In the genomic region with DNA sequence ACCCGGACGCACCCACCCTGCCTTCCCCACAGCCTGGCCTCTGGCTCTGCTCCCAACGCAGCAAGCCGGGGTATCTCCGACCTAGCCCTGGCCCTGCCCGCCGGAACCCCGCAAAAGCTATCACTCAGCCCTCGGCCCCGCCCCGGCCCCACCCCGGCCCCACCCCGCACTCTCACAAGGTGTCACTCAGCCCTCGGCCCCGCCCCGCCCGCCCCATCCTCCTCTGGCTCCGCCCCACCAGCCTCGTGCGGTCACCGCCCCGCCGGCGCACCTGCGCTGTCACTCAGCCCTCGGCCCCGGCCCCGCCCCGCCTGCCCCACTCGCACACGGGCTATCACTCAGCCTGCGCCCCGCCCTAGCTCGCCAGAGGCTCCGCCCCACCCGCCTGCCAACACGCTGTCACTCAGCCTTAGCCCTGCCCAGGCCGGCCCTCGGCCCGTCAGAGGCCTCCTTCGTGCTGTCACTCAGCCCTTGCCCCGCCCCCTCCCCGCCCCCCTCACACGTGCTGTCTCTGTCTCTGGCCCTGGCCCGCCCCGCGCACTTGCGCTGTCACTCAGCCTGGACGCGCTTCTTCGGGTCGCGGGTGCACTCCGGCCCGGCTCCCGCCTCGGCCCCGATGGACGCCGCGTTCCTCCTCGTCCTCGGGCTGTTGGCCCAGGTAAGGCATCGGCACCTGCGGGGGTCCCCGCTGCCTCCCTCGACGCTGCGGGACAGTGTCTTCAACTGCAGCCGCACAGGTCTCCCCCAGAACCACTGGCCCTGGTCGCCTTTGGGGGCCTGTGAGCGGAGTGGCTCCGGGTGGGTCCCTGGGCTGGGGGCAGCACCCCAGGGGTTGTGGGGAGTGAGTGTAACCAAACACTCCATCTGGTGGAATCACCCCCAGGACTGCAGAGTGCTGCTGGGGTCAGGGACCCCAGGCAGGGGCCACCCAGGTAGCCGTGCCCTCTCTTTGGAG, we compare ENCODE assay signal across 1 cellular context.
TF ChIP-seq lines count a peak whose summit lies in the region.

A gene with protein sequence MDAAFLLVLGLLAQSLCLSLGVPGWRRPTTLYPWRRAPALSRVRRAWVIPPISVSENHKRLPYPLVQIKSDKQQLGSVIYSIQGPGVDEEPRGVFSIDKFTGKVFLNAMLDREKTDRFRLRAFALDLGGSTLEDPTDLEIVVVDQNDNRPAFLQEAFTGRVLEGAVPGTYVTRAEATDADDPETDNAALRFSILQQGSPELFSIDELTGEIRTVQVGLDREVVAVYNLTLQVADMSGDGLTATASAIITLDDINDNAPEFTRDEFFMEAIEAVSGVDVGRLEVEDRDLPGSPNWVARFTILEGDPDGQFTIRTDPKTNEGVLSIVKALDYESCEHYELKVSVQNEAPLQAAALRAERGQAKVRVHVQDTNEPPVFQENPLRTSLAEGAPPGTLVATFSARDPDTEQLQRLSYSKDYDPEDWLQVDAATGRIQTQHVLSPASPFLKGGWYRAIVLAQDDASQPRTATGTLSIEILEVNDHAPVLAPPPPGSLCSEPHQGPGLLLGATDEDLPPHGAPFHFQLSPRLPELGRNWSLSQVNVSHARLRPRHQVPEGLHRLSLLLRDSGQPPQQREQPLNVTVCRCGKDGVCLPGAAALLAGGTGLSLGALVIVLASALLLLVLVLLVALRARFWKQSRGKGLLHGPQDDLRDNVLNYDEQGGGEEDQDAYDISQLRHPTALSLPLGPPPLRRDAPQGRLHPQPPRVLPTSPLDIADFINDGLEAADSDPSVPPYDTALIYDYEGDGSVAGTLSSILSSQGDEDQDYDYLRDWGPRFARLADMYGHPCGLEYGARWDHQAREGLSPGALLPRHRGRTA (plus strand): TSS at position 533 of the 955 bp plus-strand sequence. CDS start 84 bp downstream, at position 617.

TF ChIP-seq in K562, 482 proteins besides CTCF, POLR2A, EP300 and RAD21 (continued from another document and continues in another):
- TF ChIP-seq, protein P1, sequence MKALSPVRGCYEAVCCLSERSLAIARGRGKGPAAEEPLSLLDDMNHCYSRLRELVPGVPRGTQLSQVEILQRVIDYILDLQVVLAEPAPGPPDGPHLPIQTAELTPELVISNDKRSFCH (CRISPR knock-in tag; IDR thresholded peaks at IDR 0.05): no peak
- TF ChIP-seq, protein P1 (tag; IDR thresholded peaks at IDR 0.05): no peak
- TF ChIP-seq NRF1 (conservative IDR thresholded peaks at IDR 0.05 in 1 of 2, IDR thresholded peaks at IDR 0.05 in 1 of 2) (peak; percentile 81 to 83), CC2D1A (IDR thresholded peaks at IDR 0.05) (no peak), HMGN3 (IDR thresholded peaks at IDR 0.05; ENCODE audit: borderline replicate concordance, extremely low read depth, insufficient read length, low read depth, low read length) (peak; percentile 36), PML (IDR thresholded peaks at IDR 0.05; ENCODE audit: low read length) (no peak), KDM4B (IDR thresholded peaks at IDR 0.05; ENCODE audit: borderline replicate concordance in 2 of 2, low read depth in 1 of 2) (no peak), CAMTA2 (CRISPR knock-in tag; conservative IDR thresholded peaks at IDR 0.05) (no peak), ZNF3 (CRISPR knock-in tag; IDR thresholded peaks at IDR 0.05) (no peak), ZNF274 (IDR thresholded peaks at IDR 0.05; ENCODE audit: borderline replicate concordance, low read depth, low read length) (no peak), SP1 (CRISPR knock-in tag; IDR thresholded peaks at IDR 0.05) (peak; percentile 85), HNRNPL (IDR thresholded peaks at IDR 0.05; ENCODE audit: low read depth, low read length) (no peak), CXXC5 (CRISPR knock-in tag; IDR thresholded peaks at IDR 0.05) (peak; percentile 43; the same call in 1 of the 2 replicates), ZNF780A (CRISPR knock-in tag; IDR thresholded peaks at IDR 0.05) (no peak), HCFC1 (IDR thresholded peaks at IDR 0.05; ENCODE audit: low read depth, low read length) (no peak), BRD9 (IDR thresholded peaks at IDR 0.05; ENCODE audit: low read depth, partially characterized antibody) (no peak), PCBP1 (IDR thresholded peaks at IDR 0.05; ENCODE audit: low read depth, low read length, poor library complexity, severe bottlenecking) (peak; percentile 67), GATAD2A (IDR thresholded peaks at IDR 0.05) (no peak), ZNF583 (CRISPR knock-in tag; IDR thresholded peaks at IDR 0.05) (no peak), ELF1 (tag; IDR thresholded peaks at IDR 0.05) (no peak), SMARCE1 (IDR thresholded peaks at IDR 0.05) (no peak), FOXK2 (conservative IDR thresholded peaks at IDR 0.05 in 1 of 2, IDR thresholded peaks at IDR 0.05 in 1 of 2; ENCODE audit: low read depth in 2 of 2) (0 out of 4 replicates have a peak, but pooled peaks of 1 of the 2 experiments have one; percentile 23), ZFPM2 (CRISPR knock-in tag; IDR thresholded peaks at IDR 0.05) (no peak), ZNF507 (tag; conservative IDR thresholded peaks at IDR 0.05) (no peak), ZNF224 (CRISPR knock-in tag; IDR thresholded peaks at IDR 0.05) (no peak), POLR3A (IDR thresholded peaks at IDR 0.05; ENCODE audit: borderline replicate concordance, extremely low read depth, insufficient read depth, insufficient read length) (no peak), CREB1 (IDR thresholded peaks at IDR 0.05) (peak; percentile 12; the same call in 1 of the 2 replicates), CREB1 (CRISPR knock-in tag; IDR thresholded peaks at IDR 0.05) (peak; percentile 47; the same call in 1 of the 2 replicates)
- TF ChIP-seq, protein P2, sequence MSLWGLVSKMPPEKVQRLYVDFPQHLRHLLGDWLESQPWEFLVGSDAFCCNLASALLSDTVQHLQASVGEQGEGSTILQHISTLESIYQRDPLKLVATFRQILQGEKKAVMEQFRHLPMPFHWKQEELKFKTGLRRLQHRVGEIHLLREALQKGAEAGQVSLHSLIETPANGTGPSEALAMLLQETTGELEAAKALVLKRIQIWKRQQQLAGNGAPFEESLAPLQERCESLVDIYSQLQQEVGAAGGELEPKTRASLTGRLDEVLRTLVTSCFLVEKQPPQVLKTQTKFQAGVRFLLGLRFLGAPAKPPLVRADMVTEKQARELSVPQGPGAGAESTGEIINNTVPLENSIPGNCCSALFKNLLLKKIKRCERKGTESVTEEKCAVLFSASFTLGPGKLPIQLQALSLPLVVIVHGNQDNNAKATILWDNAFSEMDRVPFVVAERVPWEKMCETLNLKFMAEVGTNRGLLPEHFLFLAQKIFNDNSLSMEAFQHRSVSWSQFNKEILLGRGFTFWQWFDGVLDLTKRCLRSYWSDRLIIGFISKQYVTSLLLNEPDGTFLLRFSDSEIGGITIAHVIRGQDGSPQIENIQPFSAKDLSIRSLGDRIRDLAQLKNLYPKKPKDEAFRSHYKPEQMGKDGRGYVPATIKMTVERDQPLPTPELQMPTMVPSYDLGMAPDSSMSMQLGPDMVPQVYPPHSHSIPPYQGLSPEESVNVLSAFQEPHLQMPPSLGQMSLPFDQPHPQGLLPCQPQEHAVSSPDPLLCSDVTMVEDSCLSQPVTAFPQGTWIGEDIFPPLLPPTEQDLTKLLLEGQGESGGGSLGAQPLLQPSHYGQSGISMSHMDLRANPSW (CRISPR knock-in tag; IDR thresholded peaks at IDR 0.05): no peak
- TF ChIP-seq, protein P3, sequence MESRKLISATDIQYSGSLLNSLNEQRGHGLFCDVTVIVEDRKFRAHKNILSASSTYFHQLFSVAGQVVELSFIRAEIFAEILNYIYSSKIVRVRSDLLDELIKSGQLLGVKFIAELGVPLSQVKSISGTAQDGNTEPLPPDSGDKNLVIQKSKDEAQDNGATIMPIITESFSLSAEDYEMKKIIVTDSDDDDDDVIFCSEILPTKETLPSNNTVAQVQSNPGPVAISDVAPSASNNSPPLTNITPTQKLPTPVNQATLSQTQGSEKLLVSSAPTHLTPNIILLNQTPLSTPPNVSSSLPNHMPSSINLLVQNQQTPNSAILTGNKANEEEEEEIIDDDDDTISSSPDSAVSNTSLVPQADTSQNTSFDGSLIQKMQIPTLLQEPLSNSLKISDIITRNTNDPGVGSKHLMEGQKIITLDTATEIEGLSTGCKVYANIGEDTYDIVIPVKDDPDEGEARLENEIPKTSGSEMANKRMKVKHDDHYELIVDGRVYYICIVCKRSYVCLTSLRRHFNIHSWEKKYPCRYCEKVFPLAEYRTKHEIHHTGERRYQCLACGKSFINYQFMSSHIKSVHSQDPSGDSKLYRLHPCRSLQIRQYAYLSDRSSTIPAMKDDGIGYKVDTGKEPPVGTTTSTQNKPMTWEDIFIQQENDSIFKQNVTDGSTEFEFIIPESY (CRISPR knock-in tag; IDR thresholded peaks at IDR 0.05): no peak
- TF ChIP-seq, protein P4, sequence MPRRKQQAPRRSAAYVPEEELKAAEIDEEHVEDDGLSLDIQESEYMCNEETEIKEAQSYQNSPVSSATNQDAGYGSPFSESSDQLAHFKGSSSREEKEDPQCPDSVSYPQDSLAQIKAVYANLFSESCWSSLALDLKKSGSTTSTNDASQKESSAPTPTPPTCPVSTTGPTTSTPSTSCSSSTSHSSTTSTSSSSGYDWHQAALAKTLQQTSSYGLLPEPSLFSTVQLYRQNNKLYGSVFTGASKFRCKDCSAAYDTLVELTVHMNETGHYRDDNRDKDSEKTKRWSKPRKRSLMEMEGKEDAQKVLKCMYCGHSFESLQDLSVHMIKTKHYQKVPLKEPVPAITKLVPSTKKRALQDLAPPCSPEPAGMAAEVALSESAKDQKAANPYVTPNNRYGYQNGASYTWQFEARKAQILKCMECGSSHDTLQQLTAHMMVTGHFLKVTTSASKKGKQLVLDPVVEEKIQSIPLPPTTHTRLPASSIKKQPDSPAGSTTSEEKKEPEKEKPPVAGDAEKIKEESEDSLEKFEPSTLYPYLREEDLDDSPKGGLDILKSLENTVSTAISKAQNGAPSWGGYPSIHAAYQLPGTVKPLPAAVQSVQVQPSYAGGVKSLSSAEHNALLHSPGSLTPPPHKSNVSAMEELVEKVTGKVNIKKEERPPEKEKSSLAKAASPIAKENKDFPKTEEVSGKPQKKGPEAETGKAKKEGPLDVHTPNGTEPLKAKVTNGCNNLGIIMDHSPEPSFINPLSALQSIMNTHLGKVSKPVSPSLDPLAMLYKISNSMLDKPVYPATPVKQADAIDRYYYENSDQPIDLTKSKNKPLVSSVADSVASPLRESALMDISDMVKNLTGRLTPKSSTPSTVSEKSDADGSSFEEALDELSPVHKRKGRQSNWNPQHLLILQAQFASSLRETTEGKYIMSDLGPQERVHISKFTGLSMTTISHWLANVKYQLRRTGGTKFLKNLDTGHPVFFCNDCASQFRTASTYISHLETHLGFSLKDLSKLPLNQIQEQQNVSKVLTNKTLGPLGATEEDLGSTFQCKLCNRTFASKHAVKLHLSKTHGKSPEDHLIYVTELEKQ (CRISPR knock-in tag; IDR thresholded peaks at IDR 0.05): no peak
- TF ChIP-seq, protein P5, sequence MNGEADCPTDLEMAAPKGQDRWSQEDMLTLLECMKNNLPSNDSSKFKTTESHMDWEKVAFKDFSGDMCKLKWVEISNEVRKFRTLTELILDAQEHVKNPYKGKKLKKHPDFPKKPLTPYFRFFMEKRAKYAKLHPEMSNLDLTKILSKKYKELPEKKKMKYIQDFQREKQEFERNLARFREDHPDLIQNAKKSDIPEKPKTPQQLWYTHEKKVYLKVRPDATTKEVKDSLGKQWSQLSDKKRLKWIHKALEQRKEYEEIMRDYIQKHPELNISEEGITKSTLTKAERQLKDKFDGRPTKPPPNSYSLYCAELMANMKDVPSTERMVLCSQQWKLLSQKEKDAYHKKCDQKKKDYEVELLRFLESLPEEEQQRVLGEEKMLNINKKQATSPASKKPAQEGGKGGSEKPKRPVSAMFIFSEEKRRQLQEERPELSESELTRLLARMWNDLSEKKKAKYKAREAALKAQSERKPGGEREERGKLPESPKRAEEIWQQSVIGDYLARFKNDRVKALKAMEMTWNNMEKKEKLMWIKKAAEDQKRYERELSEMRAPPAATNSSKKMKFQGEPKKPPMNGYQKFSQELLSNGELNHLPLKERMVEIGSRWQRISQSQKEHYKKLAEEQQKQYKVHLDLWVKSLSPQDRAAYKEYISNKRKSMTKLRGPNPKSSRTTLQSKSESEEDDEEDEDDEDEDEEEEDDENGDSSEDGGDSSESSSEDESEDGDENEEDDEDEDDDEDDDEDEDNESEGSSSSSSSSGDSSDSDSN (IDR thresholded peaks at IDR 0.05; ENCODE audit: borderline replicate concordance in 1 of 2, low read depth in 2 of 2, low read length in 2 of 2): 0 out of 4 replicates have a peak, but pooled peaks of 1 of the 2 experiments have one; percentile 18
- TF ChIP-seq, protein P6, sequence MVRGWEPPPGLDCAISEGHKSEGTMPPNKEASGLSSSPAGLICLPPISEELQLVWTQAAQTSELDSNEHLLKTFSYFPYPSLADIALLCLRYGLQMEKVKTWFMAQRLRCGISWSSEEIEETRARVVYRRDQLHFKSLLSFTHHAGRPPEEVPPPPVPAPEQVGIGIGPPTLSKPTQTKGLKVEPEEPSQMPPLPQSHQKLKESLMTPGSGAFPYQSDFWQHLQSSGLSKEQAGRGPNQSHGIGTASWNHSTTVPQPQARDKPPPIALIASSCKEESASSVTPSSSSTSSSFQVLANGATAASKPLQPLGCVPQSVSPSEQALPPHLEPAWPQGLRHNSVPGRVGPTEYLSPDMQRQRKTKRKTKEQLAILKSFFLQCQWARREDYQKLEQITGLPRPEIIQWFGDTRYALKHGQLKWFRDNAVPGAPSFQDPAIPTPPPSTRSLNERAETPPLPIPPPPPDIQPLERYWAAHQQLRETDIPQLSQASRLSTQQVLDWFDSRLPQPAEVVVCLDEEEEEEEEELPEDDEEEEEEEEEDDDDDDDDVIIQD (CRISPR knock-in tag; IDR thresholded peaks at IDR 0.05): no peak
- TF ChIP-seq, protein P7, sequence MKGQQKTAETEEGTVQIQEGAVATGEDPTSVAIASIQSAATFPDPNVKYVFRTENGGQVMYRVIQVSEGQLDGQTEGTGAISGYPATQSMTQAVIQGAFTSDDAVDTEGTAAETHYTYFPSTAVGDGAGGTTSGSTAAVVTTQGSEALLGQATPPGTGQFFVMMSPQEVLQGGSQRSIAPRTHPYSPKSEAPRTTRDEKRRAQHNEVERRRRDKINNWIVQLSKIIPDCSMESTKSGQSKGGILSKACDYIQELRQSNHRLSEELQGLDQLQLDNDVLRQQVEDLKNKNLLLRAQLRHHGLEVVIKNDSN (CRISPR knock-in tag; IDR thresholded peaks at IDR 0.05): peak; percentile 80
- TF ChIP-seq, protein P8, sequence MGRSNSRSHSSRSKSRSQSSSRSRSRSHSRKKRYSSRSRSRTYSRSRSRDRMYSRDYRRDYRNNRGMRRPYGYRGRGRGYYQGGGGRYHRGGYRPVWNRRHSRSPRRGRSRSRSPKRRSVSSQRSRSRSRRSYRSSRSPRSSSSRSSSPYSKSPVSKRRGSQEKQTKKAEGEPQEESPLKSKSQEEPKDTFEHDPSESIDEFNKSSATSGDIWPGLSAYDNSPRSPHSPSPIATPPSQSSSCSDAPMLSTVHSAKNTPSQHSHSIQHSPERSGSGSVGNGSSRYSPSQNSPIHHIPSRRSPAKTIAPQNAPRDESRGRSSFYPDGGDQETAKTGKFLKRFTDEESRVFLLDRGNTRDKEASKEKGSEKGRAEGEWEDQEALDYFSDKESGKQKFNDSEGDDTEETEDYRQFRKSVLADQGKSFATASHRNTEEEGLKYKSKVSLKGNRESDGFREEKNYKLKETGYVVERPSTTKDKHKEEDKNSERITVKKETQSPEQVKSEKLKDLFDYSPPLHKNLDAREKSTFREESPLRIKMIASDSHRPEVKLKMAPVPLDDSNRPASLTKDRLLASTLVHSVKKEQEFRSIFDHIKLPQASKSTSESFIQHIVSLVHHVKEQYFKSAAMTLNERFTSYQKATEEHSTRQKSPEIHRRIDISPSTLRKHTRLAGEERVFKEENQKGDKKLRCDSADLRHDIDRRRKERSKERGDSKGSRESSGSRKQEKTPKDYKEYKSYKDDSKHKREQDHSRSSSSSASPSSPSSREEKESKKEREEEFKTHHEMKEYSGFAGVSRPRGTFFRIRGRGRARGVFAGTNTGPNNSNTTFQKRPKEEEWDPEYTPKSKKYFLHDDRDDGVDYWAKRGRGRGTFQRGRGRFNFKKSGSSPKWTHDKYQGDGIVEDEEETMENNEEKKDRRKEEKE (IDR thresholded peaks at IDR 0.05; ENCODE audit: borderline replicate concordance in 1 of 2, control insufficient read depth in 1 of 2, low read depth in 2 of 2, low read length in 1 of 2): no peak
